Comparison of ENCODE assay signal across 11 cellular contexts in genomic region chr2:49123600-49123999, GRCh38. TPM values are rescaled to one million over a fixed set of nuclear protein-coding genes. Genes with fewer than 3 reads are reported as not detected.
"Had no signal": no experiment of that assay in that cellular context is flagged by ENCODE, and none has a peak within 500 bp of the region (broad histone marks: within the 10 kb centered on the region; RNA-seq: fewer than 3 reads in every experiment).

No MANE protein-coding gene starts in this region.

- H3K4me3 Mint-ChIP-seq: IgD-negative memory B cell had no signal

- DNase-seq: GOT3, H7, KBM-7 had no signal

- H3K4me1 ChIP-seq: HAP-1 had no signal

- H3K9me3 ChIP-seq: HAP-1 had no signal

- H3K4me3 ChIP-seq: HAP-1 had no signal

- ATAC-seq: HCT116, HepG2 had no signal

- H3K27ac ChIP-seq: HL-60, KMS-11 had no signal

- H3K27me3 Mint-ChIP-seq: IgD-negative memory B cell had no signal

- H3K4me2 ChIP-seq: KMS-11 had no signal

- H3K36me3 ChIP-seq: HAP-1 had no signal

- H3K27ac Mint-ChIP-seq: IgD-negative memory B cell had no signal

- H3K9ac ChIP-seq: KMS-11 had no signal

RNA-seq across cellular contexts. Expression of gene FSHR, which starts 30.7 kb away (rescaled TPM):
- total RNA-seq: H4, H7, HepG2, HT1080 had no signal
- polyA plus RNA-seq: HepG2, IgD-negative memory B cell had no signal
